Comparison of ENCODE assay signal across 10 cellular contexts in the genomic region with DNA sequence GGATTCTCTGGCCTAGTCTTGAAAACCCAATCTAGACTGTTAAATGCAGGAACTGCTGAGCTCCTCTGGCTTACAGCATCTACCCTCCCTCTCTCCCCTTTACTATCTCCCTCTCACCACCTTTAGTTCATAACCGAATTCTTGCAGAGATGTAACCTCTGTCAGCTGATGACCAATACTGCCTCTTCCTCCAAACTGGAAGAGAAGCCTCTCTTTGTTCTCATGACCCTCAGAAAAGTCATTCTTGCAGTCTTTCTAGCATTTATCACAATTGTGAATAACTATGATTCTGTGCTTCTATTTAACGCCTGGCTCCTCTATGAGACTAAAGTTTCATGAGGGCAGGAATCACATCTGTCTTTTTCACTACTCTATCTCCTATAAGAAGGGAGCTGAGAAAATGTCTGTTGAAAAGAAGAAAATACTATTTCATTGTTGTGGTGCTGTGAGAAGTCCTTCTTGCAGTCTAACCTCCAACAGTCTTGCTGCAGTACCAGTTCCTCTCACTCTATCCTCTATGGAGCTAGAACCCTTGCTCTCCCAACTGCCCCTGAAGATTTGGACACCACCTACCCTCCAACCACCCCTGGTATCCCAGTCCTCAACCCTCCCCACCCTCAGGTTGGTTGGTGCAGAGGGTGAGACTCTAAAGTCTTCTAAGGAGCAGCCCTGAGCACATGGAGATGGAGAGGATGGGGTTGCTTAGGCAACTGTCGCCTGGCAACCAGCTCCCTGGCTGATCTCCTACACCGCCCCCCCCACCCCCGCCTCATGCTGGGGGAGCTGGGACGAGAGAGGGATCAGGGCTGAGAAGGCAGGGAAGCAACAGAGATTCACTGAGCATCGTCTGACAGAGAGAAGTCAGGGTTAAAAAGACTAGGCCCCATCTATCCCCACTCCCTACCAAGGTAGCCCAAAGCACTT. TPM values are rescaled to one million over a fixed set of nuclear protein-coding genes. Genes with fewer than 3 reads are reported as not detected.
DNase-seq lines count a peak whose midpoint lies in the region; ATAC-seq and TF ChIP-seq lines count a peak whose summit lies in the region.
"Had no signal": no experiment of that assay in that cellular context is flagged by ENCODE, and none has a peak within 500 bp of the region (broad histone marks: within the 10 kb centered on the region; RNA-seq: fewer than 3 reads in every experiment).

No MANE protein-coding gene starts in this region.

- H2AFZ ChIP-seq in hepatocyte, result no peak overlapping the region

- H4K20me1 ChIP-seq in hepatocyte (ENCODE audit: insufficient read depth, poor library complexity, severe bottlenecking), result peaks cover 96% of the 10 kb centered on the region

- no peak for DNase-seq in stimulated activated naive CD8-positive, alpha-beta T cell treated with anti-CD3 and anti-CD28 coated beads, Interleukin-15, amount 100 ng/mL, for 72 hours
- no peak for DNase-seq in memory B cell (ENCODE audit: low spot score in 2 of 2)
- DNase-seq in SJCRH30, result no peak
- DNase-seq in endodermal cell, result no peak
- no peak for DNase-seq in NCI-H1092 (lab: John Stamatoyannopoulos, UW)
- no peak for DNase-seq in hepatocyte (ENCODE audit: low spot score)
- DNase-seq: central memory CD4-positive, alpha-beta T cell; NCI-H2171 had no signal

- peaks cover 85% of the 10 kb centered on the region for H3K4me1 Mint-ChIP-seq in stimulated activated naive CD8-positive, alpha-beta T cell treated with anti-CD3 and anti-CD28 coated beads, Interleukin-15, Interleukin-2, amounts not matched to agents 100 ng/mL and 50 ng/mL, for 24 hours (ENCODE audit: low read depth)
- peaks cover 91% of the 10 kb centered on the region for H3K4me1 Mint-ChIP-seq in stimulated activated naive CD8-positive, alpha-beta T cell treated with anti-CD3 and anti-CD28 coated beads, Interleukin-15, amount 100 ng/mL, for 72 hours
- peaks cover 58% of the 10 kb centered on the region for H3K4me1 Mint-ChIP-seq in activated T-helper 17 cell treated with anti-CD3 and anti-CD28 coated beads, Interleukin-2, amount 50 U/mL, for 72 hours
- H3K4me1 Mint-ChIP-seq in memory B cell (peaks cover 74% of the 10 kb centered on the region), endodermal cell (peaks cover 22% of the 10 kb centered on the region)

- H3K27ac ChIP-seq in SJCRH30 (no peak overlapping the region), endodermal cell (ENCODE audit: low read depth, low read length) (no peak overlapping the region), hepatocyte (no peak overlapping the region)

- H3K4me3 Mint-ChIP-seq in stimulated activated naive CD8-positive, alpha-beta T cell treated with anti-CD3 and anti-CD28 coated beads, Interleukin-15, Interleukin-2, amounts not matched to agents 100 ng/mL and 50 ng/mL, for 24 hours, result no peak overlapping the region
- no peak overlapping the region for H3K4me3 Mint-ChIP-seq in stimulated activated naive CD8-positive, alpha-beta T cell treated with anti-CD3 and anti-CD28 coated beads, Interleukin-15, amount 100 ng/mL, for 72 hours
- H3K4me3 Mint-ChIP-seq in activated T-helper 17 cell treated with anti-CD3 and anti-CD28 coated beads, Interleukin-2, amount 50 U/mL, for 72 hours, result peak overlapping the region; percentile 82
- H3K4me3 Mint-ChIP-seq in memory B cell (no peak overlapping the region), endodermal cell (no peak overlapping the region)

- H3K36me3 ChIP-seq in SJCRH30, result no peaks in the 10 kb centered on the region; the same call in 1 of the 2 replicates
- H3K36me3 ChIP-seq in endodermal cell (ENCODE audit: control insufficient read depth, insufficient read depth, low read length), result no peaks in the 10 kb centered on the region
- H3K36me3 ChIP-seq in hepatocyte (replicated peaks; ENCODE audit: insufficient read depth, low read depth), result no peaks in the 10 kb centered on the region

- WGBS in endodermal cell (ENCODE audit: insufficient coverage in 1 of 2, insufficient read length in 1 of 2), 2 experiments, result 90 to 100% methylated on average over 1 to 7 of the region's 7 CpGs
- 83% methylated on average over 7 of the region's 7 CpGs for WGBS in hepatocyte (ENCODE audit: low lambda C conversion rate, missing lambda C conversion rate)

- H3K4me2 ChIP-seq in hepatocyte, result no peak overlapping the region

- H3K9ac ChIP-seq in endodermal cell (ENCODE audit: extremely low read depth, low read length, poor library complexity, severe bottlenecking), result no peak overlapping the region

- H3K27me3 Mint-ChIP-seq in stimulated activated naive CD8-positive, alpha-beta T cell treated with anti-CD3 and anti-CD28 coated beads, Interleukin-15, Interleukin-2, amounts not matched to agents 100 ng/mL and 50 ng/mL, for 24 hours, result no peaks in the 10 kb centered on the region
- H3K27me3 Mint-ChIP-seq in stimulated activated naive CD8-positive, alpha-beta T cell treated with anti-CD3 and anti-CD28 coated beads, Interleukin-15, amount 100 ng/mL, for 72 hours, result no peaks in the 10 kb centered on the region
- H3K27me3 Mint-ChIP-seq in activated T-helper 17 cell treated with anti-CD3 and anti-CD28 coated beads, Interleukin-2, amount 50 U/mL, for 72 hours, result no peaks in the 10 kb centered on the region
- no peaks in the 10 kb centered on the region for H3K27me3 Mint-ChIP-seq in memory B cell
- no peaks in the 10 kb centered on the region for H3K27me3 Mint-ChIP-seq in endodermal cell (ENCODE audit: insufficient read depth)

- no peak for TF ChIP-seq CTCF in endodermal cell (conservative IDR thresholded peaks at IDR 0.05)
- TF ChIP-seq CTCF in hepatocyte (IDR thresholded peaks at IDR 0.05; ENCODE audit: poor library complexity), result no peak

- H3K27ac Mint-ChIP-seq in stimulated activated naive CD8-positive, alpha-beta T cell treated with anti-CD3 and anti-CD28 coated beads, Interleukin-15, Interleukin-2, amounts not matched to agents 100 ng/mL and 50 ng/mL, for 24 hours, result peak overlapping the region; percentile 96
- peak overlapping the region in 1 of 2 donors; percentile 72 for H3K27ac Mint-ChIP-seq in stimulated activated naive CD8-positive, alpha-beta T cell treated with anti-CD3 and anti-CD28 coated beads, Interleukin-15, amount 100 ng/mL, for 72 hours
- H3K27ac Mint-ChIP-seq in activated T-helper 17 cell treated with anti-CD3 and anti-CD28 coated beads, Interleukin-2, amount 50 U/mL, for 72 hours, result peak overlapping the region; percentile 40
- H3K27ac Mint-ChIP-seq in memory B cell (peak overlapping the region; percentile 92), endodermal cell (no peak overlapping the region)

- no peak for ATAC-seq in stimulated activated naive CD8-positive, alpha-beta T cell treated with anti-CD3 and anti-CD28 coated beads, Interleukin-15, amount 100 ng/mL, for 72 hours
- ATAC-seq in activated T-helper 17 cell treated with anti-CD3 and anti-CD28 coated beads, Interleukin-2, amount 50 U/mL, for 72 hours (replicated peaks), result no peak
- ATAC-seq in memory B cell (ENCODE audit: low read depth), result no peak

- no peaks in the 10 kb centered on the region for H3K27me3 ChIP-seq in SJCRH30
- no peaks in the 10 kb centered on the region for H3K27me3 ChIP-seq in endodermal cell (ENCODE audit: control insufficient read depth, insufficient read depth, low read length, poor library complexity, severe bottlenecking)
- H3K27me3 ChIP-seq in hepatocyte, result no peaks in the 10 kb centered on the region

- H3K4me1 ChIP-seq in SJCRH30 (peaks cover 32% of the 10 kb centered on the region), endodermal cell (ENCODE audit: control insufficient read depth, insufficient read depth, low read length) (peaks cover 13% of the 10 kb centered on the region), hepatocyte (ENCODE audit: insufficient read depth) (peaks cover 29% of the 10 kb centered on the region)

- H3K9me3 ChIP-seq in SJCRH30 (replicated peaks) (no peaks in the 10 kb centered on the region), endodermal cell (ENCODE audit: control insufficient read depth, low read length) (no peaks in the 10 kb centered on the region), hepatocyte (ENCODE audit: low read depth) (no peaks in the 10 kb centered on the region)

- H3K9me2 ChIP-seq in hepatocyte (replicated peaks; ENCODE audit: insufficient read depth), result no peaks in the 10 kb centered on the region

- peaks cover 84% of the 10 kb centered on the region for H3K79me2 ChIP-seq in hepatocyte

- no peaks in the 10 kb centered on the region for H3K9me3 Mint-ChIP-seq in stimulated activated naive CD8-positive, alpha-beta T cell treated with anti-CD3 and anti-CD28 coated beads, Interleukin-15, Interleukin-2, amounts not matched to agents 100 ng/mL and 50 ng/mL, for 24 hours
- no peaks in the 10 kb centered on the region for H3K9me3 Mint-ChIP-seq in stimulated activated naive CD8-positive, alpha-beta T cell treated with anti-CD3 and anti-CD28 coated beads, Interleukin-15, amount 100 ng/mL, for 72 hours
- peaks cover 3% of the 10 kb centered on the region for H3K9me3 Mint-ChIP-seq in activated T-helper 17 cell treated with anti-CD3 and anti-CD28 coated beads, Interleukin-2, amount 50 U/mL, for 72 hours
- no peaks in the 10 kb centered on the region for H3K9me3 Mint-ChIP-seq in memory B cell
- H3K9me3 Mint-ChIP-seq in endodermal cell, result no peaks in the 10 kb centered on the region

- no peak overlapping the region for H3K4me3 ChIP-seq in SJCRH30
- H3K4me3 ChIP-seq in endodermal cell (ENCODE audit: low read length), result no peak overlapping the region
- no peak overlapping the region for H3K4me3 ChIP-seq in hepatocyte

- H3K36me3 Mint-ChIP-seq in stimulated activated naive CD8-positive, alpha-beta T cell treated with anti-CD3 and anti-CD28 coated beads, Interleukin-15, Interleukin-2, amounts not matched to agents 100 ng/mL and 50 ng/mL, for 24 hours (ENCODE audit: low read depth), result peaks cover 11% of the 10 kb centered on the region
- H3K36me3 Mint-ChIP-seq in activated T-helper 17 cell treated with anti-CD3 and anti-CD28 coated beads, Interleukin-2, amount 50 U/mL, for 72 hours (ENCODE audit: low read depth), result peaks cover 51% of the 10 kb centered on the region
- peaks cover 11% of the 10 kb centered on the region for H3K36me3 Mint-ChIP-seq in memory B cell
- peaks cover 10% of the 10 kb centered on the region for H3K36me3 Mint-ChIP-seq in endodermal cell (ENCODE audit: low read depth)

RNA-seq across cellular contexts. Expression of a gene that starts 13.9 kb away (rescaled TPM):
- total RNA-seq in activated T-helper 17 cell treated with anti-CD3 and anti-CD28 coated beads, Interleukin-2, amount 50 U/mL, for 72 hours, result 10 to 100 TPM; 34.4 to 68.5 TPM
- total RNA-seq in SJCRH30 (2014; rRNA removed; shearing (Covaris generic)), result 10.0 and 13.3 TPM in 2 replicates
- total RNA-seq in endodermal cell, result 10 to 100 TPM; 10.5 to 12.8 TPM
- polyA plus RNA-seq in endodermal cell (2013, experiment 1 of 2), result 11.5 TPM
- polyA plus RNA-seq in endodermal cell (2013, experiment 2 of 2), result 11.3 TPM
- 9.6 and 20.1 TPM in 2 replicates for total RNA-seq in hepatocyte
- 25.1 and 30.8 TPM in 2 replicates for polyA plus RNA-seq in hepatocyte
